ENCODE assay signal across 16 cellular contexts in the genomic region with DNA sequence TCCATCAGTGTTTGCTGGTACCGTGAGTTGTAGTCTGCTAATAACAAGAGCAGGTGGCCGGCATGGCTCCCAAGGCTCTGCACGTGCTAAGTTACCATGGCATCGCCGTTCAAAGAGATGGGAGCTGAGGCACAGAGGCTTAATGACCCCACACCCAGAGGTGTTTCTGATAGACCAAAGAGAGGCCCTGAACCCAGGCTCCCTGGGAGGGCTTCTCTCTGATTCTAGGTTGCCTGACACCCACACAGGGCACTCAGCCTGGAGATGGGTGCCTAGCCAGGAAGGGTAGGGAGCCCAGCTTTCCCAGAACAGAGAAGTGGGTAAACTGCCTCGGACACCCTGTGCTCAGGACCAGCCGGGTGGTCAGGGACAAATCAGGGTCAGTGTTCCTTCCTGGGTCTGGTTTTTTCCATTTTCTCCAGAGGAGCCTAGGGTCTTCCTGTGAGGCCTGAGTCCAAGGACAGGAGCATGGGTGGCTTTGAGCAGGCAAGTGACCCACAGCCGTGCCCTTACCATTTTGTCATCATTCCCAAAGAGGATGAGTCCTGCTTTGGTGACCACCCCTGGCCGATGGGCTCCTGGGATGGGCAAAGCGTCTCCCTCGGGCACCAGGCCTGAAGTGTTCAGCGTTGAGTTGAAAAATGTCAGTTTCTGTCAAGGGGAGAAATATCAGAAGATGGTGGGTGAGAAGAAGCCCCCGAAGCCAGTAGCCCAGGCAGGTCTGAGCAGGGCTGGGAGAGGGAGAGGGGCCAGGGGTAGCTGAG. TPM values are rescaled to one million over a fixed set of nuclear protein-coding genes. Genes with fewer than 3 reads are reported as not detected.
"Had no signal": no experiment of that assay in that cellular context is flagged by ENCODE, and none has a peak within 500 bp of the region (broad histone marks: within the 10 kb centered on the region; RNA-seq: fewer than 3 reads in every experiment).

No MANE protein-coding gene starts in this region.

- DNase-seq: activated CD4-positive, alpha-beta T cell treated with anti-CD3 and anti-CD28 coated beads for 4 hours; activated CD8-positive, alpha-beta T cell treated with anti-CD3 and anti-CD28 coated beads, Interleukin-2, amount 10 ng/mL, durations not matched to agents 7 days and 5 days; activated effector memory CD4-positive, alpha-beta T cell treated with Interleukin-2 at 50 U/mL for 16 hours; amygdala; brain microvascular endothelial cell; cerebellar nuclear complex; erythroblast; left colon; natural killer cell; psoas muscle; stimulated activated CD4-positive, alpha-beta T cell treated with anti-CD3 and anti-CD28 coated beads, Interleukin-2, amount 100 ng/mL, for 48 hours; stimulated activated naive CD8-positive, alpha-beta T cell treated with anti-CD3 and anti-CD28 coated beads, Interleukin-15, Interleukin-2, amounts not matched to agents 100 U/mL and 50 U/mL, for 24 hours had no signal

- H3K27ac ChIP-seq: brain microvascular endothelial cell, psoas muscle, VCaP had no signal

- H3K36me3 ChIP-seq: brain microvascular endothelial cell had no signal

- H3K27me3 ChIP-seq: brain microvascular endothelial cell had no signal

- H3K4me3 ChIP-seq: mucosa of descending colon, psoas muscle had no signal

- H3K4me1 ChIP-seq: psoas muscle had no signal

- H3K9me3 ChIP-seq: mucosa of descending colon, psoas muscle had no signal

- ATAC-seq: activated CD8-positive, alpha-beta T cell treated with anti-CD3 and anti-CD28 coated beads, Interleukin-2, amount 10 ng/mL, durations not matched to agents 7 days and 5 days; left colon; natural killer cell; psoas muscle; stimulated activated naive CD8-positive, alpha-beta T cell treated with anti-CD3 and anti-CD28 coated beads, Interleukin-15, Interleukin-2, amounts not matched to agents 100 U/mL and 50 U/mL, for 24 hours had no signal

RNA-seq across cellular contexts. Expression of a gene that starts 27.3 kb away (rescaled TPM):
- total RNA-seq: activated CD8-positive, alpha-beta T cell treated with anti-CD3 and anti-CD28 coated beads, Interleukin-2, amount 10 ng/mL, durations not matched to agents 7 days and 5 days; dermis microvascular lymphatic vessel endothelial cell; glomerular endothelial cell; natural killer cell had no signal
